Comparison of ENCODE assay signal across 8 cellular contexts in genomic region chr6:111361648-111362047, GRCh38.
DNase-seq lines count a peak whose midpoint lies in the region; ATAC-seq lines count a peak whose summit lies in the region.

No MANE protein-coding gene starts in this region.

- ATAC-seq in GM18861 (IDR thresholded peaks at IDR 0.05; ENCODE audit: unreplicated experiment) (no peak), HG03469 (IDR thresholded peaks at IDR 0.05; ENCODE audit: unreplicated experiment) (no peak), HG03432 (IDR thresholded peaks at IDR 0.05; ENCODE audit: unreplicated experiment) (no peak)

- DNase-seq in NCI-H446 (lab: John Stamatoyannopoulos, UW) (peak; percentile 5 to 29), NCI-H446 treated with DMSO at 0.1 percent for 48 hours (lab: John Stamatoyannopoulos, UW) (no peak), NCI-H460 (ENCODE audit: extremely low read depth, low read depth) (peak; percentile 13), dermis blood vessel endothelial cell (peak; percentile 60), medulla oblongata (ENCODE audit: extremely low spot score) (peak; percentile 81)
